In the genomic region with DNA sequence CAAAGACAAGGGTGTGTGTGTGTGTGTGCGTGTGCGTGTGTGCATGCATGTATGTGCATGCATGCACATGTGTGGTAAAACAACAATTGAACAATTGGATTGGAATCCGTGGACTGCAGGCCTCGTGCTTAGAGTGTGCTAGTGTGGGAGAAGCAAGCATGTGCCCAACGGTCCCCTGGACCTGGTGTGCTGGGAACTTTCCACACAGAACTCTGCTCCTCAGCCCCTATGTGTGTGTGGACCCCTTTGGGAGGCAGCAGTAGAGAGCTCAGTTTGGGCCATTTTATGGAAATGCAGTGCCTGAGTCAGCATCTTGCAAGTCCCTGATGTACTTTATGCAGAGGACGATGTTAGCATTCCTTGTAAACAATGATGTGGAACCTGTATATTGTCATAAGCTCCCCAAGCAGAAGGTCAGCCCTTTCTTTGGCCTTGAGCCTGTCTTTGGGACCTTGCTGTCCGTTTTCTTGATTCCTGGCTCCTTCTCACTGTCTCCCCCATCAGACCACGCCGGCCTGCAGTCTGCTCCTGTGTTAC, we compare ENCODE assay signal across 20 cellular contexts.
"Had no signal": no experiment of that assay in that cellular context is flagged by ENCODE, and none has a peak within 500 bp of the region (broad histone marks: within the 10 kb centered on the region; RNA-seq: fewer than 3 reads in every experiment).

No MANE protein-coding gene starts in this region.

- H3K4me3 Mint-ChIP-seq: activated naive CD8-positive, alpha-beta T cell; activated T-cell treated with anti-CD3 and anti-CD28 coated beads, Interleukin-2, amount 50 U/mL, for 4 hours; central memory CD8-positive, alpha-beta T cell; stimulated activated naive B cell treated with anti-CD40 and anti-IgM and Interleukin-4, amounts not matched to agents 10 μg/mL and 1 μg/mL and 100 μg/mL, for 72 hours had no signal

- H3K27ac Mint-ChIP-seq: activated naive CD8-positive, alpha-beta T cell; stimulated activated naive B cell treated with anti-CD40 and anti-IgM and Interleukin-4, amounts not matched to agents 10 μg/mL and 1 μg/mL and 100 μg/mL, for 72 hours had no signal

- H3K9me3 Mint-ChIP-seq: activated T-cell treated with anti-CD3 and anti-CD28 coated beads, Interleukin-2, amount 50 U/mL, for 4 hours; central memory CD8-positive, alpha-beta T cell; stimulated activated naive B cell treated with anti-CD40 and anti-IgM and Interleukin-4, amounts not matched to agents 10 μg/mL and 1 μg/mL and 100 μg/mL, for 72 hours had no signal

- ATAC-seq: activated CD4-positive, CD25-positive, alpha-beta regulatory T cell treated with anti-CD3 and anti-CD28 coated beads, Interleukin-2, amount 50 U/mL, for 24 hours; activated T-cell treated with anti-CD3 and anti-CD28 coated beads, Interleukin-2, amount 50 U/mL, for 4 hours; body of pancreas; left cardiac atrium; stimulated activated naive B cell treated with anti-CD40 and anti-IgM and Interleukin-4, amounts not matched to agents 10 μg/mL and 1 μg/mL and 100 μg/mL, for 72 hours had no signal

- H3K4me3 ChIP-seq: body of pancreas, esophagus squamous epithelium, lung, skin epidermis, tibial artery had no signal

- DNase-seq: activated gamma-delta T cell treated with Interleukin-2 at 50 U/mL for 16 hours; activated T-cell treated with anti-CD3 and anti-CD28 coated beads, Interleukin-2, amount 50 U/mL, for 4 hours; amniotic stem cell; body of pancreas; cortex of kidney; effector CD4-positive, alpha-beta T cell; esophagus squamous epithelium; hypothalamus; left cardiac atrium; retina; stimulated activated CD4-positive, alpha-beta T cell treated with anti-CD3 and anti-CD28 coated beads, Interleukin-15, amount 100 ng/mL, for 24 hours; stimulated activated CD4-positive, alpha-beta T cell treated with anti-CD3 and anti-CD28 coated beads, Interleukin-4, amount 100 ng/mL, for 1 hour; stimulated activated naive B cell treated with anti-CD40 and anti-IgM and Interleukin-4, amounts not matched to agents 10 μg/mL and 1 μg/mL and 100 μg/mL, for 72 hours; SW 1271; tibial artery had no signal

- H3K4me1 ChIP-seq: tibial artery had no signal

- H3K27me3 Mint-ChIP-seq: activated naive CD8-positive, alpha-beta T cell; central memory CD8-positive, alpha-beta T cell; stimulated activated naive B cell treated with anti-CD40 and anti-IgM and Interleukin-4, amounts not matched to agents 10 μg/mL and 1 μg/mL and 100 μg/mL, for 72 hours had no signal

- H3K27ac ChIP-seq: body of pancreas, esophagus squamous epithelium, tibial artery had no signal

- H3K27me3 ChIP-seq: body of pancreas, esophagus squamous epithelium, tibial artery had no signal

- H3K9me3 ChIP-seq: body of pancreas, esophagus squamous epithelium, tibial artery had no signal
